In genomic region chr4:112509243-112510190, GRCh38 we compare ENCODE assay signal across 11 cellular contexts. TPM values are rescaled to one million over a fixed set of nuclear protein-coding genes. Genes with fewer than 3 reads are reported as not detected.
A peak's percentile ranks its signal among the peaks of the same experiment; 100 is the strongest.
DNase-seq lines count a peak whose midpoint lies in the region; ATAC-seq and TF ChIP-seq lines count a peak whose summit lies in the region.
"Had no signal": no experiment of that assay in that cellular context is flagged by ENCODE, and none has a peak within 500 bp of the region (broad histone marks: within the 10 kb centered on the region; RNA-seq: fewer than 3 reads in every experiment).

No MANE protein-coding gene starts in this region.

- H3K36me3 Mint-ChIP-seq in CD8-positive, alpha-beta T cell: no peaks in the 10 kb centered on the region
- no peaks in the 10 kb centered on the region for H3K36me3 Mint-ChIP-seq in nephron (ENCODE audit: low read depth)

- peaks cover 33% of the 10 kb centered on the region for H3K4me1 Mint-ChIP-seq in CD8-positive, alpha-beta T cell (ENCODE audit: low read depth)
- peaks cover 40% of the 10 kb centered on the region for H3K4me1 Mint-ChIP-seq in nephron

- H3K27me3 ChIP-seq in CD8-positive, alpha-beta T cell (ENCODE audit: insufficient read depth, low read length): peaks cover 44% of the 10 kb centered on the region
- H3K27me3 ChIP-seq in HUES6 (ENCODE audit: control insufficient read depth, insufficient read depth, low read length): peaks cover 100% of the 10 kb centered on the region

- no peaks in the 10 kb centered on the region for H3K9me3 Mint-ChIP-seq in CD8-positive, alpha-beta T cell
- H3K9me3 Mint-ChIP-seq in nephron: no peaks in the 10 kb centered on the region

- POLR2A ChIA-PET in CD8-positive, alpha-beta T cell (lab: Charles Lee): interaction anchor here (1.3 kb wide), 1 partner anchor 12 kb away, joined by 6 read pairs; no protein-coding TSS in a partner anchor

- no peak for DNase-seq in CD8-positive, alpha-beta T cell
- DNase-seq in astrocyte of the hippocampus (ENCODE audit: low read depth, low spot score): peak; percentile 55
- no peak for DNase-seq in erythroblast (lab: John Stamatoyannopoulos, UW)
- DNase-seq in GDM1 (lab: John Stamatoyannopoulos, UW): no peak
- no peak for DNase-seq in globus pallidus (ENCODE audit: low spot score)
- DNase-seq: lower lobe of right lung had no signal

- no peak for TF ChIP-seq POLR2A in erythroblast (IDR thresholded peaks at IDR 0.05; ENCODE audit: low read length)

- CTCF ChIA-PET in CD8-positive, alpha-beta T cell (lab: Charles Lee): interaction anchor here (1.5 kb wide), 2 partner anchors 13 to 15 kb away, joined by 4 to 9 read pairs; no protein-coding TSS in a partner anchor

- H3K27ac ChIP-seq in CD8-positive, alpha-beta T cell (ENCODE audit: low read depth, low read length): no peak overlapping the region
- H3K27ac ChIP-seq in HUES6 (ENCODE audit: low read depth, low read length): no peak overlapping the region
- H3K27ac ChIP-seq: lower lobe of right lung had no signal

- ATAC-seq in CD8-positive, alpha-beta T cell: no peak
- ATAC-seq in GM21526 (IDR thresholded peaks at IDR 0.05; ENCODE audit: low FRiP score, unreplicated experiment): no peak
- ATAC-seq: K562 had no signal

- peaks cover 76% of the 10 kb centered on the region for H3K27me3 Mint-ChIP-seq in CD8-positive, alpha-beta T cell (ENCODE audit: low read depth)
- H3K27me3 Mint-ChIP-seq in nephron (ENCODE audit: low read depth): peaks cover 93% of the 10 kb centered on the region

- no peaks in the 10 kb centered on the region for H3K36me3 ChIP-seq in CD8-positive, alpha-beta T cell (ENCODE audit: insufficient read depth, low read length)
- no peaks in the 10 kb centered on the region for H3K36me3 ChIP-seq in HUES6 (ENCODE audit: control insufficient read depth, insufficient read depth, low read length)
- H3K36me3 ChIP-seq: lower lobe of right lung had no signal

- H3K4me3 Mint-ChIP-seq in CD8-positive, alpha-beta T cell: peak overlapping the region; percentile 52
- H3K4me3 Mint-ChIP-seq in nephron: peak overlapping the region; percentile 31 to 70 (median 56)

- TF ChIP-seq CTCF in CD8-positive, alpha-beta T cell (IDR thresholded peaks at IDR 0.05): no peak
- TF ChIP-seq CTCF in nephron (IDR thresholded peaks at IDR 0.05; ENCODE audit: unreplicated experiment in 3 of 3): no peak

- intact Hi-C loops in CD8-positive, alpha-beta T cell (cut with DNase I, micrococcal nuclease): no loop called here

- H3K4me1 ChIP-seq in CD8-positive, alpha-beta T cell (ENCODE audit: insufficient read depth, low read length): peaks cover 31% of the 10 kb centered on the region
- peaks cover 39% of the 10 kb centered on the region for H3K4me1 ChIP-seq in HUES6 (ENCODE audit: control insufficient read depth, insufficient read depth, low read length)

- no peaks in the 10 kb centered on the region for H3K9me3 ChIP-seq in CD8-positive, alpha-beta T cell (ENCODE audit: low read length)
- no peaks in the 10 kb centered on the region for H3K9me3 ChIP-seq in HUES6 (ENCODE audit: control insufficient read depth, insufficient read depth, low read depth, low read length)
- H3K9me3 ChIP-seq: lower lobe of right lung had no signal

- no peak overlapping the region for H3K9ac ChIP-seq in HUES6 (ENCODE audit: low read length)

- no peak overlapping the region for H3K4me3 ChIP-seq in CD8-positive, alpha-beta T cell (ENCODE audit: low read depth, low read length)
- H3K4me3 ChIP-seq in HUES6 (ENCODE audit: low read depth, low read length): peak overlapping the region; percentile 13; the same call in 1 of the 2 replicates
- H3K4me3 ChIP-seq: K562, lower lobe of right lung had no signal

- H3K27ac Mint-ChIP-seq in CD8-positive, alpha-beta T cell: no peak overlapping the region
- H3K27ac Mint-ChIP-seq in nephron: no peak overlapping the region

RNA-seq across cellular contexts. Expression of gene NEUROG2, which starts 6.5 kb away (rescaled TPM):
- not detected for total RNA-seq in CD8-positive, alpha-beta T cell
- total RNA-seq: lower lobe of right lung, subcutaneous adipose tissue had no signal
